Comparison of ENCODE assay signal across 1 cellular context in the genomic region with DNA sequence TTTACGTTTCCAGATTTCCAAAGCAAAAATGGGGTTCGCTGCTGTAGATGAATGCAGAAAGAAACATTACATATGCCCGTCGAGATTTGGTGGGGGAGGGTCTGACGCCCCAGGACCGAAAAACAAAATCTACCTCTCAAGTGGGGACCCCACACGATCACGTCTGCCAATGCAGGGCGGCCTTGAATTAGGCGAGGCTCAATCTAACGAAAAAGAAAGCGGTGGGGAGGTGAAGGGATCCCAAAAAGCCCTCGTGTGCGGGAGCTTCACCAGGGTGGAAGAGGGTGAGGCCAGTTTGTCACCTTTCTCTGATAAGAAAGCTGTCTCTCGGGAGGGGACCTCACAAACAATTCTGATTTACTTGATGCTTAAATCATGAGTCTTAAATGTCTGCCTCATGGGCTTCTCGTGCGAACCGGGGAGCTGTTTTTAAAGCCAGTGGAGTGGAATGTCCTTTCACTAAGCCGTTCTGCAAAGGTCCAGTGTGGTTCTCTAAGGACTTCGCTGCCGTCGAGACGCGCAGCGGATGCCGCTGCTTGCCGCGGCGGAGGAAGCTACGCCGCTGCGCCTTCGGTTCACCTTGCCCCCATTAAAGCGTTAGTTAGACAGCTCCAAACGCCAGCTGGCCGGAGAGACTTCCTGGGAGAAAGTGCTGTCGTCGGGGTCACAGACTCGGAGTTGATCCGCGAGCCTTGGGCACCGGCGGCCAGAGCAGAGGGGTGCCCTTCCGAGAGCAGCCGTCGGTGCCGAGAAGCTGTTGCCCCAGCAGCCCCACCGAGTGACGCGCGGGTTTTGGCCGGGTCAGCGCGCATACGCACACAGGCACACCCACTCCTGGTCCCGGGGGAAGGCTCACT.
TF ChIP-seq lines count a peak whose summit lies in the region.

No MANE protein-coding gene starts in this region.

TF ChIP-seq in H1, 55 proteins besides CTCF, POLR2A, EP300 and RAD21:
- TF ChIP-seq HDAC2 (IDR thresholded peaks at IDR 0.05; ENCODE audit: borderline replicate concordance in 1 of 2, low read depth in 2 of 2, low read length in 2 of 2) (no peak), RNF2 (IDR thresholded peaks at IDR 0.05; ENCODE audit: borderline replicate concordance, low read depth, low read length, missing control alignments, poor library complexity, severe bottlenecking) (peak; percentile 93), RBBP5 (IDR thresholded peaks at IDR 0.05; ENCODE audit: borderline replicate concordance, low read depth, low read length) (no peak), SUZ12 (IDR thresholded peaks at IDR 0.05; ENCODE audit: low read length) (peak; percentile 97), CBX8 (IDR thresholded peaks at IDR 0.05; ENCODE audit: borderline replicate concordance, low read depth, low read length) (peak; percentile 63; the same call in 1 of the 2 replicates), EZH2 (IDR thresholded peaks at IDR 0.05; ENCODE audit: low read depth, low read length, severe bottlenecking) (peak; percentile 97)
